8 cellular contexts compared by ENCODE assay signal in genomic region chr2:63189026-63189425, GRCh38.
DNase-seq lines count a peak whose midpoint lies in the region; ATAC-seq and TF ChIP-seq lines count a peak whose summit lies in the region.

No MANE protein-coding gene starts in this region.

- H3K27ac ChIP-seq in heart right ventricle (no peak overlapping the region), right cardiac atrium (ENCODE audit: low read length) (no peak overlapping the region), SK-N-SH (ENCODE audit: low read depth in 2 of 2, low read length in 1 of 2) (no peak overlapping the region), hepatocyte (no peak overlapping the region), Peyer's patch (no peak overlapping the region)

- no peak overlapping the region for H3K4me3 ChIP-seq in heart right ventricle
- no peak overlapping the region for H3K4me3 ChIP-seq in right cardiac atrium (ENCODE audit: low read length)
- no peak overlapping the region; a peak in 1 of 4 replicates for H3K4me3 ChIP-seq in SK-N-SH (ENCODE audit: low read depth in 2 of 2, low read length in 1 of 2)
- no peak overlapping the region for H3K4me3 ChIP-seq in hepatocyte
- no peak overlapping the region for H3K4me3 ChIP-seq in Peyer's patch

- H3K4me1 ChIP-seq in heart right ventricle (no peaks in the 10 kb centered on the region), right cardiac atrium (ENCODE audit: control insufficient read depth, insufficient read depth, low read length) (no peaks in the 10 kb centered on the region), SK-N-SH (ENCODE audit: control insufficient read depth in 1 of 2, insufficient read depth in 2 of 2, low read depth in 1 of 2, low read length in 1 of 2) (no peaks in the 10 kb centered on the region), hepatocyte (ENCODE audit: insufficient read depth) (peaks cover 12% of the 10 kb centered on the region), Peyer's patch (no peaks in the 10 kb centered on the region)

- no peak for TF ChIP-seq POLR2A in Peyer's patch (IDR thresholded peaks at IDR 0.05)

- no peak for DNase-seq in heart right ventricle
- no peak for DNase-seq in right cardiac atrium
- peak; percentile 26 for DNase-seq in SK-N-SH
- peak; percentile 35 for DNase-seq in hepatocyte (ENCODE audit: low spot score)
- no peak for DNase-seq in globus pallidus (ENCODE audit: low spot score)
- no peak for DNase-seq in Peyer's patch

- no peak for ATAC-seq in heart right ventricle
- no peak for ATAC-seq in right cardiac atrium
- peak; percentile 99 for ATAC-seq in HG03342 (IDR thresholded peaks at IDR 0.05; ENCODE audit: unreplicated experiment)
- ATAC-seq in HG02840 (IDR thresholded peaks at IDR 0.05; ENCODE audit: low FRiP score, unreplicated experiment) = no peak

- H3K9me3 ChIP-seq in heart right ventricle (peaks cover 0 to 30% (median 0%) of the 10 kb centered on the region in 11 donors), right cardiac atrium (ENCODE audit: control insufficient read depth, low read length) (no peaks in the 10 kb centered on the region), SK-N-SH (0 out of 2 replicates have a peak, but pooled peaks cover 8% of the 10 kb centered on the region), hepatocyte (ENCODE audit: low read depth) (no peaks in the 10 kb centered on the region), Peyer's patch (peaks cover 0 to 7% (median 0%) of the 10 kb centered on the region in 4 donors)

- H3K4me2 ChIP-seq in SK-N-SH = no peak overlapping the region
- no peak overlapping the region for H3K4me2 ChIP-seq in hepatocyte

- intact Hi-C loops in heart right ventricle (cut with DNase I) = no loop called here
- intact Hi-C loops in right cardiac atrium (cut with DNase I) = no loop called here

- H3K9me2 ChIP-seq in SK-N-SH = no peaks in the 10 kb centered on the region
- H3K9me2 ChIP-seq in hepatocyte (replicated peaks; ENCODE audit: insufficient read depth) = no peaks in the 10 kb centered on the region

- no peaks in the 10 kb centered on the region for H3F3A ChIP-seq in SK-N-SH (replicated peaks; ENCODE audit: insufficient read depth)

- CTCF ChIA-PET in SK-N-SH (lab: Yijun Ruan, JAX) = interaction anchor here (0.6 kb wide), 1 partner anchor 28 kb away, joined by 3 read pairs; no protein-coding TSS in a partner anchor

- no peak overlapping the region for H2AFZ ChIP-seq in SK-N-SH (ENCODE audit: low read depth)
- no peak overlapping the region for H2AFZ ChIP-seq in hepatocyte

- H3K27me3 ChIP-seq in heart right ventricle (no peaks in the 10 kb centered on the region), right cardiac atrium (ENCODE audit: control insufficient read depth, insufficient read depth) (no peaks in the 10 kb centered on the region), SK-N-SH (ENCODE audit: insufficient read depth) (no peaks in the 10 kb centered on the region), hepatocyte (no peaks in the 10 kb centered on the region), Peyer's patch (no peaks in the 10 kb centered on the region)

- peak; percentile 55 for TF ChIP-seq RAD21 in SK-N-SH (IDR thresholded peaks at IDR 0.05; ENCODE audit: low read length)

- no peak for TF ChIP-seq EP300 in SK-N-SH (IDR thresholded peaks at IDR 0.05; ENCODE audit: borderline replicate concordance in 1 of 2, low read depth in 1 of 2, low read length in 1 of 2)

- H3K36me3 ChIP-seq in heart right ventricle (no peaks in the 10 kb centered on the region), SK-N-SH (replicated peaks in 1 of 2; ENCODE audit: control insufficient read depth in 1 of 2, insufficient read depth in 2 of 2, low read length in 1 of 2) (no peaks in the 10 kb centered on the region), hepatocyte (replicated peaks; ENCODE audit: insufficient read depth, low read depth) (no peaks in the 10 kb centered on the region), Peyer's patch (no peaks in the 10 kb centered on the region)

- TF ChIP-seq CTCF in heart right ventricle (IDR thresholded peaks at IDR 0.05) (peak in 7 of 9 donors; percentile 16 to 43 (median 33)), SK-N-SH (IDR thresholded peaks at IDR 0.05) (peak; percentile 55), hepatocyte (IDR thresholded peaks at IDR 0.05; ENCODE audit: poor library complexity) (peak; percentile 40), Peyer's patch (IDR thresholded peaks at IDR 0.05) (peak in 3 of 6 experiments; percentile 25 to 40 (median 37))

- POLR2A ChIA-PET in SK-N-SH (lab: Yijun Ruan, JAX) = no interaction called here

- no peak overlapping the region for H3K9ac ChIP-seq in SK-N-SH

- WGBS in heart right ventricle, 2 donors = 18 to 29% methylated on average over 4 of the region's 4 CpGs
- WGBS in right cardiac atrium = 26% methylated on average over 4 of the region's 4 CpGs
- 11% methylated on average over 4 of the region's 4 CpGs for WGBS in SK-N-SH (ENCODE audit: low lambda C conversion rate)
- WGBS in hepatocyte (ENCODE audit: low lambda C conversion rate, missing lambda C conversion rate) = 17% methylated on average over 4 of the region's 4 CpGs

- H3K79me2 ChIP-seq in SK-N-SH (ENCODE audit: insufficient read depth) (no peaks in the 10 kb centered on the region), hepatocyte (no peaks in the 10 kb centered on the region)

- H4K20me1 ChIP-seq in SK-N-SH (ENCODE audit: insufficient read depth) (no peaks in the 10 kb centered on the region), hepatocyte (ENCODE audit: insufficient read depth, poor library complexity, severe bottlenecking) (no peaks in the 10 kb centered on the region)

TF ChIP-seq in SK-N-SH, 30 proteins besides CTCF, POLR2A, EP300 and RAD21:
- TF ChIP-seq NRF1 (IDR thresholded peaks at IDR 0.05; ENCODE audit: low read depth, low read length) (no peak), SMC3 (IDR thresholded peaks at IDR 0.05; ENCODE audit: low read depth, low read length) (peak; percentile 22; the same call in 1 of the 2 replicates), RCOR1 (IDR thresholded peaks at IDR 0.05; ENCODE audit: low read length) (no peak), TEAD4 (IDR thresholded peaks at IDR 0.05; ENCODE audit: borderline replicate concordance, insufficient read depth) (no peak), FOSL2 (IDR thresholded peaks at IDR 0.05; ENCODE audit: borderline replicate concordance, low read depth) (no peak)

Comparison
In these comparisons a context has a peak if more than half of its experiments do, and no peak if none do; other contexts are left out.
1. DNase-seq: peak in SK-N-SH (single experiment) and hepatocyte (single experiment); none in heart right ventricle (0 of 2), right cardiac atrium (0 of 3), globus pallidus (single experiment) and Peyer's patch (0 of 3).